ENCODE assay signal across 22 cellular contexts in genomic region chr16:66287916-66288315, GRCh38.
"Had no signal": no experiment of that assay in that cellular context is flagged by ENCODE, and none has a peak within 500 bp of the region (broad histone marks: within the 10 kb centered on the region; RNA-seq: fewer than 3 reads in every experiment).

No MANE protein-coding gene starts in this region.

- H3K4me1 ChIP-seq: left ventricle myocardium inferior, psoas muscle, testis, upper lobe of left lung had no signal

- H3K36me3 Mint-ChIP-seq: mesothelial cell of epicardium; naive thymus-derived CD8-positive, alpha-beta T cell; stimulated activated memory B cell treated with anti-CD40 and anti-IgM and Interleukin-4, amounts not matched to agents 10 μg/mL and 1 μg/mL and 100 μg/mL, for 72 hours had no signal

- ATAC-seq: activated CD8-positive, alpha-beta T cell treated with anti-CD3 and anti-CD28 coated beads for 36 hours; activated T-cell treated with anti-CD3 and anti-CD28 coated beads, Interleukin-2, amount 50 U/mL, for 4 hours; naive thymus-derived CD8-positive, alpha-beta T cell; psoas muscle; right cardiac atrium; stimulated activated memory B cell treated with anti-CD40 and anti-IgM and Interleukin-4, amounts not matched to agents 10 μg/mL and 1 μg/mL and 100 μg/mL, for 72 hours; T-helper 17 cell had no signal

- H3K4me1 Mint-ChIP-seq: mesothelial cell of epicardium; naive thymus-derived CD8-positive, alpha-beta T cell; stimulated activated memory B cell treated with anti-CD40 and anti-IgM and Interleukin-4, amounts not matched to agents 10 μg/mL and 1 μg/mL and 100 μg/mL, for 72 hours had no signal

- H3K9me3 Mint-ChIP-seq: activated CD8-positive, alpha-beta T cell treated with anti-CD3 and anti-CD28 coated beads for 36 hours; activated naive CD4-positive, alpha-beta T cell treated with anti-CD3 and anti-CD28 coated beads for 36 hours; activated T-cell treated with anti-CD3 and anti-CD28 coated beads, Interleukin-2, amount 50 U/mL, for 4 hours; activated T-helper 2 cell treated with anti-CD3 and anti-CD28 coated beads, Interferon-gamma antibody, Interleukin-2, Interleukin-4, amounts not matched to agents 10 μg/mL and 5 μg/mL and 100 μg/mL, durations not matched to agents 14 hours and 24 hours and 36 hours; naive thymus-derived CD8-positive, alpha-beta T cell; stimulated activated memory B cell treated with anti-CD40 and anti-IgM and Interleukin-4, amounts not matched to agents 10 μg/mL and 1 μg/mL and 100 μg/mL, for 72 hours had no signal

- H3K9me3 ChIP-seq: left ventricle myocardium inferior, ovary, psoas muscle, testis, upper lobe of left lung had no signal

- H3K27ac Mint-ChIP-seq: activated CD8-positive, alpha-beta T cell treated with anti-CD3 and anti-CD28 coated beads for 36 hours; activated naive CD4-positive, alpha-beta T cell treated with anti-CD3 and anti-CD28 coated beads for 36 hours; activated T-helper 2 cell treated with anti-CD3 and anti-CD28 coated beads, Interferon-gamma antibody, Interleukin-2, Interleukin-4, amounts not matched to agents 10 μg/mL and 5 μg/mL and 100 μg/mL, durations not matched to agents 14 hours and 24 hours and 36 hours; mesothelial cell of epicardium; naive thymus-derived CD8-positive, alpha-beta T cell; stimulated activated memory B cell treated with anti-CD40 and anti-IgM and Interleukin-4, amounts not matched to agents 10 μg/mL and 1 μg/mL and 100 μg/mL, for 72 hours; T-helper 17 cell had no signal

- H3K27ac ChIP-seq: left ventricle myocardium inferior, ovary, psoas muscle, SK-N-MC, skin epidermis, testis, upper lobe of left lung had no signal

- H3K4me3 Mint-ChIP-seq: activated CD8-positive, alpha-beta T cell treated with anti-CD3 and anti-CD28 coated beads for 36 hours; activated naive CD4-positive, alpha-beta T cell treated with anti-CD3 and anti-CD28 coated beads for 36 hours; activated T-cell treated with anti-CD3 and anti-CD28 coated beads, Interleukin-2, amount 50 U/mL, for 4 hours; mesothelial cell of epicardium; naive thymus-derived CD8-positive, alpha-beta T cell; stimulated activated memory B cell treated with anti-CD40 and anti-IgM and Interleukin-4, amounts not matched to agents 10 μg/mL and 1 μg/mL and 100 μg/mL, for 72 hours; T-helper 17 cell had no signal

- H3K27me3 ChIP-seq: ovary, testis, upper lobe of left lung had no signal

- DNase-seq: activated CD4-positive, alpha-beta T cell treated with anti-CD3 and anti-CD28 coated beads for 4 hours; activated CD4-positive, CD25-positive, alpha-beta regulatory T cell; activated CD8-positive, alpha-beta T cell treated with anti-CD3 and anti-CD28 coated beads for 36 hours; activated naive CD4-positive, alpha-beta T cell treated with anti-CD3 and anti-CD28 coated beads for 36 hours; activated T-cell treated with anti-CD3 and anti-CD28 coated beads, Interleukin-2, amount 50 U/mL, for 4 hours; cerebellar nuclear complex; cortex of kidney; left ventricle myocardium inferior; psoas muscle; right cardiac atrium; stimulated activated CD4-positive, alpha-beta T cell treated with anti-CD3 and anti-CD28 coated beads, Interleukin-1b, Interleukin-23, amount 100 ng/mL, for 48 hours; SW 1271; T-helper 17 cell; testis had no signal
